12 cellular contexts compared by ENCODE assay signal in genomic region chr3:173221010-173221409, GRCh38.
DNase-seq lines count a peak whose midpoint lies in the region; ATAC-seq, FAIRE-seq and TF ChIP-seq lines count a peak whose summit lies in the region.
"Had no signal": no experiment of that assay in that cellular context is flagged by ENCODE, and none has a peak within 500 bp of the region (broad histone marks: within the 10 kb centered on the region; RNA-seq: fewer than 3 reads in every experiment).

No MANE protein-coding gene starts in this region.

- BruUV-seq in HepG2 (replicated peaks; lab: Mats Ljungman, UMichigan), result no TSS peak

- no peaks in the 10 kb centered on the region for H3K4me1 ChIP-seq in HepG2 (ENCODE audit: insufficient read depth, low read length)
- no peaks in the 10 kb centered on the region for H3K4me1 ChIP-seq in right lobe of liver
- H3K4me1 ChIP-seq: esophagus squamous epithelium had no signal

- H3K9me3 ChIP-seq in HepG2 (ENCODE audit: low read length), result no peaks in the 10 kb centered on the region
- no peaks in the 10 kb centered on the region for H3K9me3 ChIP-seq in right lobe of liver
- H3K9me3 ChIP-seq: esophagus squamous epithelium had no signal

- no peak overlapping the region for H2AFZ ChIP-seq in HepG2 (ENCODE audit: low read length)

- H3K4me3 ChIP-seq in HepG2 (replicated peaks in 1 of 3; ENCODE audit: insufficient read depth in 1 of 3, low read depth in 2 of 3, low read length in 3 of 3) (no peak overlapping the region), right lobe of liver (no peak overlapping the region)
- H3K4me3 ChIP-seq: esophagus squamous epithelium had no signal

- WGBS in HepG2 (ENCODE audit: low lambda C conversion rate), result 7% methylated on average over 1 of the region's 1 CpG
- WGBS in right lobe of liver (ENCODE audit: insufficient coverage, low coverage, low lambda C conversion rate, missing lambda C conversion rate), result 28% methylated on average over 1 of the region's 1 CpG

- no peaks in the 10 kb centered on the region for H4K20me1 ChIP-seq in HepG2 (ENCODE audit: insufficient read depth, low read length)

- H3K9ac ChIP-seq in HepG2 (ENCODE audit: insufficient read depth, low read depth, low read length), result no peak overlapping the region

- H3K27me3 ChIP-seq in HepG2 (ENCODE audit: control insufficient read depth in 1 of 2, insufficient read depth in 2 of 2, low read length in 2 of 2), result no peaks in the 10 kb centered on the region
- H3K27me3 ChIP-seq in right lobe of liver, result no peaks in the 10 kb centered on the region
- H3K27me3 ChIP-seq: esophagus squamous epithelium had no signal

- H3K79me2 ChIP-seq in HepG2 (ENCODE audit: insufficient read depth, low read length), result no peaks in the 10 kb centered on the region

- ATAC-seq in HepG2 (peak; percentile 60), right lobe of liver (no peak), GM19328 (IDR thresholded peaks at IDR 0.05; ENCODE audit: unreplicated experiment) (no peak), HG03439 (IDR thresholded peaks at IDR 0.05; ENCODE audit: unreplicated experiment) (no peak), HG03378 (IDR thresholded peaks at IDR 0.05; ENCODE audit: unreplicated experiment) (no peak)
- ATAC-seq: natural killer cell had no signal

- TF ChIP-seq CTCF in HepG2 (CRISPR knock-in tag; IDR thresholded peaks at IDR 0.05) (peak; percentile 33), right lobe of liver (IDR thresholded peaks at IDR 0.05) (peak in 1 of 4 donors; percentile 29)

- H3K36me3 ChIP-seq in HepG2 (replicated peaks in 1 of 2; ENCODE audit: control insufficient read depth in 1 of 2, insufficient read depth in 2 of 2, low read length in 2 of 2), result no peaks in the 10 kb centered on the region
- no peaks in the 10 kb centered on the region for H3K36me3 ChIP-seq in right lobe of liver
- H3K36me3 ChIP-seq: esophagus squamous epithelium had no signal

- POLR2A ChIA-PET in HepG2 (lab: Yijun Ruan, JAX), result no interaction called here

- intact Hi-C loops in HepG2 (cut with micrococcal nuclease; ENCODE audit: unreplicated experiment) (loop anchor here (2.0 kb wide), 1 partner anchor 332 kb away; no protein-coding TSS in a partner anchor), right lobe of liver (cut with DNase I) (no loop called here)

- TF ChIP-seq EP300 in HepG2 (IDR thresholded peaks at IDR 0.05; ENCODE audit: low read depth in 2 of 2, low read length in 2 of 2), result no peak
- TF ChIP-seq EP300 in HepG2 (CRISPR knock-in tag; IDR thresholded peaks at IDR 0.05; ENCODE audit: borderline replicate concordance), result no peak

- TF ChIP-seq POLR2A in HepG2 (IDR thresholded peaks at IDR 0.05; ENCODE audit: insufficient read depth in 1 of 2, low read depth in 2 of 2, low read length in 2 of 2), result no peak
- no peak for TF ChIP-seq POLR2A in right lobe of liver (IDR thresholded peaks at IDR 0.05)

- CTCF ChIA-PET in HepG2 (lab: Yijun Ruan, JAX; ENCODE audit: low intra/inter-chr PET ratio, low total read pairs), result no interaction called here

- H3K4me2 ChIP-seq in HepG2 (ENCODE audit: low read depth, low read length), result no peak overlapping the region

- in situ Hi-C loops in HepG2 (cut with HindIII; ENCODE audit: extremely low pct_ligation_motif_present, low pct_unique_long_range_greater_than_20kb), result no loop called here

- no peak overlapping the region for H3K27ac ChIP-seq in HepG2 (ENCODE audit: extremely low read length, insufficient read depth, low read length)
- no peak overlapping the region for H3K27ac ChIP-seq in right lobe of liver
- H3K27ac ChIP-seq: esophagus squamous epithelium had no signal

- TF ChIP-seq RAD21 in HepG2 (CRISPR knock-in tag; IDR thresholded peaks at IDR 0.05), result no peak

- DNase-seq in HepG2 (ENCODE audit: low spot score), result peak; percentile 5
- no peak for DNase-seq in right lobe of liver
- peak; percentile 15 for DNase-seq in NCI-H460 (ENCODE audit: extremely low read depth, low read depth)
- DNase-seq in dermis blood vessel endothelial cell, result peak; percentile 20
- no peak for DNase-seq in NCI-H524 treated with DMSO at 0.1 percent for 48 hours (lab: John Stamatoyannopoulos, UW)
- DNase-seq: activated gamma-delta T cell treated with Interleukin-2 at 50 U/mL for 16 hours; CD8-positive, alpha-beta memory T cell; esophagus squamous epithelium; natural killer cell had no signal

- FAIRE-seq in HepG2 (lab: Jason Lieb, UNC), result no peak

TF ChIP-seq in HepG2, 621 proteins besides CTCF, POLR2A, EP300 and RAD21:
- TF ChIP-seq ZNF615 (CRISPR knock-in tag; IDR thresholded peaks at IDR 0.05; ENCODE audit: borderline replicate concordance) (no peak), STAG1 (CRISPR knock-in tag; IDR thresholded peaks at IDR 0.05) (peak; percentile 35)

Comparison
In these comparisons a context has a peak if more than half of its experiments do, and no peak if none do; other contexts are left out.
1. DNase-seq: peak in HepG2 (single experiment), NCI-H460 (single experiment) and dermis blood vessel endothelial cell (single experiment); none in right lobe of liver (0 of 3) and NCI-H524 treated with DMSO at 0.1 percent for 48 hours (single experiment).